8 cellular contexts compared by ENCODE assay signal in the genomic region with DNA sequence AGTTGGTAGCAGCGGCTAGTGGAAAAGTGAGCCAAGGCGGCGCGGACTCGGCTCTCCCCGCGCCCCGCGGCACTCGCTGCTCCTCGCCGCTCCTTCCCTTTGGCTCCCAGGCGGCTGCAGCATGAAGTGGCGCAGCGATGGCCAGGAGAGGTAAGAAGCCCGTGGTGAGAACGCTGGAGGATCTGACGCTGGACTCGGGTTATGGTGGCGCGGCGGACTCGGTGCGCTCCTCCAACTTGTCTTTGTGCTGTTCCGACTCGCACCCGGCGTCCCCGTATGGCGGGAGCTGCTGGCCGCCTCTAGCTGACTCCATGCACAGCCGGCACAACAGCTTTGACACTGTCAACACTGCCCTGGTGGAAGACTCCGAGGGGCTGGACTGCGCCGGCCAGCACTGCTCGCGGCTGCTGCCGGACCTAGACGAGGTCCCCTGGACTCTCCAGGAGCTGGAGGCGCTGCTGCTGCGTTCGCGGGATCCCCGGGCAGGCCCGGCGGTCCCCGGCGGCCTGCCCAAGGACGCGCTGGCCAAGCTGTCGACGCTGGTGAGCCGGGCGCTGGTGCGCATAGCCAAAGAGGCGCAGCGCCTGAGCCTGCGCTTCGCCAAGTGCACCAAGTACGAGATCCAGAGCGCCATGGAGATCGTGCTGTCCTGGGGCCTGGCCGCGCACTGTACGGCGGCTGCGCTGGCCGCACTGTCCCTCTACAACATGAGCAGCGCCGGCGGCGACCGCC.
A peak's percentile ranks its signal among the peaks of the same experiment; 100 is the strongest.
DNase-seq lines count a peak whose midpoint lies in the region; ATAC-seq, FAIRE-seq and TF ChIP-seq lines count a peak whose summit lies in the region.

No MANE protein-coding gene starts in this region.

- no peaks in the 10 kb centered on the region for H3K36me3 ChIP-seq in osteoblast (ENCODE audit: insufficient read depth, low read length)

- no peaks in the 10 kb centered on the region for H4K20me1 ChIP-seq in osteoblast (ENCODE audit: insufficient read depth, low read length)

- ATAC-seq in GM18861 (IDR thresholded peaks at IDR 0.05; ENCODE audit: unreplicated experiment): no peak

- H3K27me3 ChIP-seq in osteoblast (ENCODE audit: insufficient read depth, low read length): peaks cover 74% of the 10 kb centered on the region

- H3K79me2 ChIP-seq in osteoblast (ENCODE audit: insufficient read depth, low read length): no peaks in the 10 kb centered on the region

- H3K27ac ChIP-seq in osteoblast (ENCODE audit: low read depth, low read length): no peak overlapping the region

- H3K4me1 ChIP-seq in osteoblast (ENCODE audit: insufficient read depth, low read length): peaks cover 4% of the 10 kb centered on the region

- H3K4me3 ChIP-seq in fibroblast of pulmonary artery (replicated peaks; ENCODE audit: low read depth, low read length): peak overlapping the region; percentile 49
- peak overlapping the region; percentile 56 for H3K4me3 ChIP-seq in osteoblast (ENCODE audit: insufficient read depth, low read length)

- peak; percentile 22 for DNase-seq in COLO668 (lab: John Stamatoyannopoulos, UW; ENCODE audit: unreplicated experiment)
- peak; percentile 26 for DNase-seq in LHCN-M2 (ENCODE audit: low read depth)
- peak; percentile 58 to 59 for DNase-seq in activated T-cell treated with anti-CD3 and anti-CD28 coated beads, Interleukin-2, amount 50 U/mL, for 48 hours
- DNase-seq in fibroblast of pulmonary artery (ENCODE audit: low read depth): peak; percentile 49
- peak; percentile 76 for DNase-seq in osteoblast (ENCODE audit: insufficient read length, low spot score, missing footprints)
- DNase-seq in SHP77 treated with DMSO at 0.1 percent for 48 hours (lab: John Stamatoyannopoulos, UW): no peak
- no peak for DNase-seq in GM12892 (ENCODE audit: insufficient read length)

- H3K9me3 ChIP-seq in osteoblast (ENCODE audit: low read depth, low read length): no peaks in the 10 kb centered on the region

- H2AFZ ChIP-seq in osteoblast (ENCODE audit: low read length): no peak overlapping the region

- no peak for FAIRE-seq in GM12892 (lab: Jason Lieb, UNC)

- peak overlapping the region; percentile 77 for H3K4me2 ChIP-seq in osteoblast (ENCODE audit: insufficient read depth, low read length)

- TF ChIP-seq CTCF in fibroblast of pulmonary artery (IDR thresholded peaks at IDR 0.05; ENCODE audit: low read length, missing control alignments) (no peak), osteoblast (IDR thresholded peaks at IDR 0.05; ENCODE audit: extremely low read depth, low read depth, low read length) (no peak)

- TF ChIP-seq POLR2A in GM12892 (IDR thresholded peaks at IDR 0.05; ENCODE audit: low read depth, low read length): no peak

Comparison
In these comparisons a context has a peak if more than half of its experiments do, and no peak if none do; other contexts are left out.
1. DNase-seq: peak in COLO668 (single experiment), LHCN-M2 (single experiment), activated T-cell treated with anti-CD3 and anti-CD28 coated beads, Interleukin-2, amount 50 U/mL, for 48 hours (2 of 2), fibroblast of pulmonary artery (single experiment) and osteoblast (single experiment); none in SHP77 treated with DMSO at 0.1 percent for 48 hours (single experiment) and GM12892 (single experiment).